ENCODE assay signal across 9 cellular contexts in genomic region chr12:3117628-3118027, GRCh38. TPM values are rescaled to one million over a fixed set of nuclear protein-coding genes. Genes with fewer than 3 reads are reported as not detected.
DNase-seq lines count a peak whose midpoint lies in the region; ATAC-seq and TF ChIP-seq lines count a peak whose summit lies in the region.
"Had no signal": no experiment of that assay in that cellular context is flagged by ENCODE, and none has a peak within 500 bp of the region (broad histone marks: within the 10 kb centered on the region; RNA-seq: fewer than 3 reads in every experiment).

No MANE protein-coding gene starts in this region.

- no peak for TF ChIP-seq CTCF in breast epithelium (IDR thresholded peaks at IDR 0.05)
- TF ChIP-seq CTCF in uterus (IDR thresholded peaks at IDR 0.05): no peak

- peak overlapping the region; percentile 76 to 91 for H3K27ac ChIP-seq in breast epithelium
- peak overlapping the region; percentile 60 to 71 for H3K27ac ChIP-seq in uterus

- H3K4me3 ChIP-seq in breast epithelium (peak overlapping the region in 1 of 3 donors; percentile 29), uterus (no peak overlapping the region)

- DNase-seq in left cardiac atrium: peak; percentile 20
- no peak for DNase-seq in cardiac septum (ENCODE audit: low spot score)
- DNase-seq in breast epithelium (ENCODE audit: low spot score in 2 of 2): no peak
- DNase-seq in kidney tubule cell (ENCODE audit: low spot score): peak; percentile 76
- DNase-seq in uterus: no peak
- no peak for DNase-seq in NCI-H1105 treated with DMSO at 0.1 percent for 48 hours (lab: John Stamatoyannopoulos, UW)
- no peak for DNase-seq in activated effector memory CD4-positive, alpha-beta T cell treated with anti-CD3 and anti-CD28 coated beads, Interleukin-2, amount 50 U/mL, for 16 hours
- DNase-seq: NCI-H1436 had no signal

- H3K36me3 ChIP-seq in breast epithelium: no peaks in the 10 kb centered on the region
- no peaks in the 10 kb centered on the region for H3K36me3 ChIP-seq in uterus

- ATAC-seq in left cardiac atrium (peak in 1 of 2 donors; percentile 5), GM18511 (IDR thresholded peaks at IDR 0.05; ENCODE audit: unreplicated experiment) (no peak)

- no peak for TF ChIP-seq POLR2A in breast epithelium (IDR thresholded peaks at IDR 0.05)
- no peak for TF ChIP-seq POLR2A in uterus (IDR thresholded peaks at IDR 0.05)

- H3K27me3 ChIP-seq in breast epithelium (no peaks in the 10 kb centered on the region), uterus (no peaks in the 10 kb centered on the region)

- H3K9me3 ChIP-seq in breast epithelium (no peaks in the 10 kb centered on the region), uterus (no peaks in the 10 kb centered on the region)

- intact Hi-C loops in left cardiac atrium (cut with DNase I): loop anchor here in 1 of 2 donors (5.0 kb wide), 1 partner anchor 40 kb away; the partner anchor contains the start of gene TSPAN9
- intact Hi-C loops in cardiac septum (cut with DNase I): no loop called here
- intact Hi-C loops in breast epithelium (cut with DNase I; ENCODE audit: low total_unique reads): no loop called here
- intact Hi-C loops in uterus (cut with DNase I; ENCODE audit: low total_unique reads): no loop called here

- H3K4me1 ChIP-seq in breast epithelium (peaks cover 15 to 36% of the 10 kb centered on the region in 2 donors), uterus (peaks cover 0 to 21% of the 10 kb centered on the region in 2 donors)

RNA-seq across cellular contexts. Expression of gene TSPAN9, which starts 40.4 kb away (rescaled TPM):
- total RNA-seq in left cardiac atrium: 100 to 1,000 TPM; 125 to 201 TPM
- total RNA-seq in cardiac septum: 299 TPM
- total RNA-seq in breast epithelium: 10 to 100 TPM; 16.8 to 44.9 (median 36.9) TPM
- total RNA-seq in uterus: 100 to 1,000 TPM in 1 of 4 donors, 10 to 100 TPM in 3; 47.9 to 106 (median 65.1) TPM

Comparison
In these comparisons a context has a peak if more than half of its experiments do, and no peak if none do; other contexts are left out.
1. DNase-seq: peak in left cardiac atrium (single experiment) and kidney tubule cell (single experiment); none in cardiac septum (single experiment), breast epithelium (0 of 2), uterus (0 of 2), NCI-H1105 treated with DMSO at 0.1 percent for 48 hours (single experiment) and activated effector memory CD4-positive, alpha-beta T cell treated with anti-CD3 and anti-CD28 coated beads, Interleukin-2, amount 50 U/mL, for 16 hours (single experiment).